Comparison of ENCODE assay signal across 18 cellular contexts in genomic region chr10:8254350-8254749, GRCh38.
DNase-seq lines count a peak whose midpoint lies in the region; ATAC-seq and TF ChIP-seq lines count a peak whose summit lies in the region.
"Had no signal": no experiment of that assay in that cellular context is flagged by ENCODE, and none has a peak within 500 bp of the region (broad histone marks: within the 10 kb centered on the region; RNA-seq: fewer than 3 reads in every experiment).

No MANE protein-coding gene starts in this region.

- POLR2A ChIA-PET in activated CD8-positive, alpha-beta T cell treated with anti-CD3 and anti-CD28 coated beads for 36 hours (lab: Charles Lee), result no interaction called here
- POLR2A ChIA-PET in activated CD8-positive, alpha-beta T cell treated with anti-CD3 and anti-CD28 coated beads, Interleukin-2, amount 10 ng/mL, durations not matched to agents 7 days and 5 days (lab: Charles Lee), result no interaction called here

- no peaks in the 10 kb centered on the region for H3K4me1 ChIP-seq in H9 (ENCODE audit: insufficient read depth, low read length)

- H3T11ph ChIP-seq in H9 (ENCODE audit: low read length), result no peak overlapping the region

- no CpG with 5 or more reads among the region's 1 CpG for WGBS in H9 (ENCODE audit: extremely low coverage, insufficient read length, low lambda C conversion rate)

- no peaks in the 10 kb centered on the region for H3K27me3 ChIP-seq in H9 (ENCODE audit: insufficient read depth, low read length)

- H3K36me3 Mint-ChIP-seq in activated CD8-positive, alpha-beta T cell treated with anti-CD3 and anti-CD28 coated beads for 36 hours (ENCODE audit: low read depth), result no peaks in the 10 kb centered on the region
- H3K36me3 Mint-ChIP-seq in activated CD8-positive, alpha-beta T cell treated with anti-CD3 and anti-CD28 coated beads, Interleukin-2, amount 10 ng/mL, durations not matched to agents 7 days and 5 days (ENCODE audit: low read depth), result peaks cover 6% of the 10 kb centered on the region
- H3K36me3 Mint-ChIP-seq in activated naive CD4-positive, alpha-beta T cell treated with anti-CD3 and anti-CD28 coated beads, Interleukin-2, amount 50 U/mL, for 72 hours, result peaks cover 6 to 19% of the 10 kb centered on the region in 2 donors
- no peaks in the 10 kb centered on the region for H3K36me3 Mint-ChIP-seq in H9 (ENCODE audit: insufficient read depth in 1 of 3, low read depth in 3 of 3)

- no peaks in the 10 kb centered on the region for H3K79me2 ChIP-seq in H9 (ENCODE audit: insufficient read depth, low read length)

- peak overlapping the region; percentile 27 for H3K4me3 Mint-ChIP-seq in activated CD8-positive, alpha-beta T cell treated with anti-CD3 and anti-CD28 coated beads for 36 hours
- no peak overlapping the region for H3K4me3 Mint-ChIP-seq in activated CD8-positive, alpha-beta T cell treated with anti-CD3 and anti-CD28 coated beads, Interleukin-2, amount 10 ng/mL, durations not matched to agents 7 days and 5 days
- no peak overlapping the region for H3K4me3 Mint-ChIP-seq in H9

- peak overlapping the region; percentile 55 for H3K27ac Mint-ChIP-seq in activated CD8-positive, alpha-beta T cell treated with anti-CD3 and anti-CD28 coated beads for 36 hours
- no peak overlapping the region for H3K27ac Mint-ChIP-seq in activated CD8-positive, alpha-beta T cell treated with anti-CD3 and anti-CD28 coated beads, Interleukin-2, amount 10 ng/mL, durations not matched to agents 7 days and 5 days
- peak overlapping the region; percentile 94 to 99 for H3K27ac Mint-ChIP-seq in activated naive CD4-positive, alpha-beta T cell treated with anti-CD3 and anti-CD28 coated beads, Interleukin-2, amount 50 U/mL, for 72 hours
- H3K27ac Mint-ChIP-seq in H9, result no peak overlapping the region

- no peaks in the 10 kb centered on the region for H3K79me1 ChIP-seq in H9 (ENCODE audit: insufficient read depth, low read depth, low read length, poor library complexity, severe bottlenecking)

- intact Hi-C loops in activated CD8-positive, alpha-beta T cell treated with anti-CD3 and anti-CD28 coated beads for 36 hours (cut with micrococcal nuclease), result no loop called here

- H2AK5ac ChIP-seq in H9 (ENCODE audit: insufficient read length, low read length), result no peak overlapping the region

- H2BK12ac ChIP-seq in H9 (ENCODE audit: insufficient read length, low read depth, low read length), result no peak overlapping the region

- no peak for TF ChIP-seq CTCF in activated CD8-positive, alpha-beta T cell treated with anti-CD3 and anti-CD28 coated beads for 36 hours (IDR thresholded peaks at IDR 0.05)
- TF ChIP-seq CTCF in H9 (conservative IDR thresholded peaks at IDR 0.05), result no peak

- no peak overlapping the region for H3K23ac ChIP-seq in H9 (ENCODE audit: insufficient read length, low read depth, low read length)

- no peak overlapping the region for H4K91ac ChIP-seq in H9 (ENCODE audit: insufficient read length, low read depth, low read length)

- H4K5ac ChIP-seq in H9 (ENCODE audit: insufficient read length, low read depth, low read length), result no peak overlapping the region

- peaks cover 21% of the 10 kb centered on the region for H3K4me1 Mint-ChIP-seq in activated CD8-positive, alpha-beta T cell treated with anti-CD3 and anti-CD28 coated beads for 36 hours (ENCODE audit: low read depth)
- H3K4me1 Mint-ChIP-seq in activated CD8-positive, alpha-beta T cell treated with anti-CD3 and anti-CD28 coated beads, Interleukin-2, amount 10 ng/mL, durations not matched to agents 7 days and 5 days (ENCODE audit: low read depth), result peaks cover 12% of the 10 kb centered on the region
- H3K4me1 Mint-ChIP-seq in H9, result peaks cover 7 to 12% of the 10 kb centered on the region in 2 experiments

- CTCF ChIA-PET in activated CD8-positive, alpha-beta T cell treated with anti-CD3 and anti-CD28 coated beads for 36 hours (lab: Charles Lee), result no interaction called here
- CTCF ChIA-PET in activated CD8-positive, alpha-beta T cell treated with anti-CD3 and anti-CD28 coated beads, Interleukin-2, amount 10 ng/mL, durations not matched to agents 7 days and 5 days (lab: Charles Lee), result no interaction called here

- no peak overlapping the region for H3K27ac ChIP-seq in H9 (ENCODE audit: insufficient read length, low read depth, low read length)
- H3K27ac ChIP-seq: PC-9 had no signal

- no peak overlapping the region for H2BK20ac ChIP-seq in H9 (ENCODE audit: low read depth, low read length, poor library complexity, severe bottlenecking)

- no peaks in the 10 kb centered on the region for H4K20me1 ChIP-seq in H9 (ENCODE audit: control insufficient read depth, insufficient read depth, insufficient read length)

- no peak overlapping the region for H3K4ac ChIP-seq in H9 (ENCODE audit: low read depth, low read length)

- peak; percentile 48 for DNase-seq in activated CD8-positive, alpha-beta T cell treated with anti-CD3 and anti-CD28 coated beads for 36 hours
- no peak for DNase-seq in activated CD8-positive, alpha-beta T cell treated with anti-CD3 and anti-CD28 coated beads, Interleukin-2, amount 10 ng/mL, durations not matched to agents 7 days and 5 days
- peak; percentile 26 to 40 for DNase-seq in stimulated activated CD4-positive, alpha-beta T cell treated with anti-CD3 and anti-CD28 coated beads, Interleukin-2, amount 100 ng/mL, for 24 hours
- no peak for DNase-seq in stimulated activated CD4-positive, alpha-beta T cell treated with anti-CD3 and anti-CD28 coated beads, Interleukin-4, amount 100 ng/mL, for 4 hours
- peak in 1 of 2 donors; percentile 23 for DNase-seq in activated naive CD4-positive, alpha-beta T cell treated with anti-CD3 and anti-CD28 coated beads, Interleukin-2, amount 50 U/mL, for 72 hours (ENCODE audit: low spot score in 2 of 2)
- no peak for DNase-seq in H9
- DNase-seq: C1 segment of cervical spinal cord, DND-41, H7, IMR-90, Kasumi-1, MM.1S, NCI-H1092 treated with DMSO at 0.1 percent for 48 hours, NCI-H2081 treated with DMSO at 0.1 percent for 48 hours, NCI-H510A, NCI-H774, PC-9 had no signal

- H2BK120ac ChIP-seq in H9 (ENCODE audit: low read depth, low read length, poor library complexity, severe bottlenecking), result no peak overlapping the region

- no peak overlapping the region for H4K8ac ChIP-seq in H9 (replicated peaks; ENCODE audit: insufficient read length, low read depth, low read length)

- no peak overlapping the region for H2BK5ac ChIP-seq in H9 (ENCODE audit: insufficient read length, low read length)

- no peaks in the 10 kb centered on the region for H3K23me2 ChIP-seq in H9 (ENCODE audit: insufficient read length, low read depth, low read length, poor library complexity, severe bottlenecking)

- H3K14ac ChIP-seq in H9 (ENCODE audit: insufficient read depth, low read length), result no peak overlapping the region

- no peak overlapping the region for H2AFZ ChIP-seq in H9 (ENCODE audit: low read length)
- H2AFZ ChIP-seq: PC-9 had no signal

- no peak overlapping the region for H3K18ac ChIP-seq in H9 (ENCODE audit: insufficient read length, low read depth, low read length)

- no peak overlapping the region for H2BK15ac ChIP-seq in H9 (ENCODE audit: low read depth, low read length)

- no peak overlapping the region for H3K56ac ChIP-seq in H9 (ENCODE audit: insufficient read length, low read depth, low read length)

- peaks cover 3% of the 10 kb centered on the region for H3K9me3 Mint-ChIP-seq in activated CD8-positive, alpha-beta T cell treated with anti-CD3 and anti-CD28 coated beads for 36 hours
- peaks cover 7% of the 10 kb centered on the region for H3K9me3 Mint-ChIP-seq in activated CD8-positive, alpha-beta T cell treated with anti-CD3 and anti-CD28 coated beads, Interleukin-2, amount 10 ng/mL, durations not matched to agents 7 days and 5 days (ENCODE audit: insufficient read depth)
- peaks cover 5 to 8% of the 10 kb centered on the region in 2 donors for H3K9me3 Mint-ChIP-seq in activated naive CD4-positive, alpha-beta T cell treated with anti-CD3 and anti-CD28 coated beads, Interleukin-2, amount 50 U/mL, for 72 hours
- H3K9me3 Mint-ChIP-seq in H9, result no peaks in the 10 kb centered on the region

- no peaks in the 10 kb centered on the region for H3K27me3 Mint-ChIP-seq in activated CD8-positive, alpha-beta T cell treated with anti-CD3 and anti-CD28 coated beads for 36 hours
- H3K27me3 Mint-ChIP-seq in activated CD8-positive, alpha-beta T cell treated with anti-CD3 and anti-CD28 coated beads, Interleukin-2, amount 10 ng/mL, durations not matched to agents 7 days and 5 days (ENCODE audit: low read depth), result no peaks in the 10 kb centered on the region
- peaks cover 2% of the 10 kb centered on the region for H3K27me3 Mint-ChIP-seq in H9 (ENCODE audit: low read depth)

- H3K9ac ChIP-seq in H9 (ENCODE audit: extremely low read depth, insufficient read length, low read length), result no peak overlapping the region

- ATAC-seq in activated CD8-positive, alpha-beta T cell treated with anti-CD3 and anti-CD28 coated beads for 36 hours, result peak; percentile 93
- no peak for ATAC-seq in activated CD8-positive, alpha-beta T cell treated with anti-CD3 and anti-CD28 coated beads, Interleukin-2, amount 10 ng/mL, durations not matched to agents 7 days and 5 days
- peak; percentile 96 for ATAC-seq in activated naive CD4-positive, alpha-beta T cell treated with anti-CD3 and anti-CD28 coated beads, Interleukin-2, amount 50 U/mL, for 72 hours
- ATAC-seq in HG03342 (IDR thresholded peaks at IDR 0.05; ENCODE audit: unreplicated experiment), result no peak

- H3K4me2 ChIP-seq in H9 (ENCODE audit: insufficient read depth, insufficient read length, low read length), result no peak overlapping the region
- H3K4me2 ChIP-seq: PC-9 had no signal

- no peaks in the 10 kb centered on the region for H3K9me3 ChIP-seq in H9 (ENCODE audit: control insufficient read depth, low read depth, low read length)

Comparison
In these comparisons a context has a peak if more than half of its experiments do, and no peak if none do; other contexts are left out.
1. ATAC-seq: peak in activated CD8-positive, alpha-beta T cell treated with anti-CD3 and anti-CD28 coated beads for 36 hours (single experiment) and activated naive CD4-positive, alpha-beta T cell treated with anti-CD3 and anti-CD28 coated beads, Interleukin-2, amount 50 U/mL, for 72 hours (2 of 2); none in activated CD8-positive, alpha-beta T cell treated with anti-CD3 and anti-CD28 coated beads, Interleukin-2, amount 10 ng/mL, durations not matched to agents 7 days and 5 days (single experiment) and HG03342 (single experiment).
2. DNase-seq: peak in activated CD8-positive, alpha-beta T cell treated with anti-CD3 and anti-CD28 coated beads for 36 hours (single experiment) and stimulated activated CD4-positive, alpha-beta T cell treated with anti-CD3 and anti-CD28 coated beads, Interleukin-2, amount 100 ng/mL, for 24 hours (2 of 2); none in activated CD8-positive, alpha-beta T cell treated with anti-CD3 and anti-CD28 coated beads, Interleukin-2, amount 10 ng/mL, durations not matched to agents 7 days and 5 days (single experiment), stimulated activated CD4-positive, alpha-beta T cell treated with anti-CD3 and anti-CD28 coated beads, Interleukin-4, amount 100 ng/mL, for 4 hours (0 of 2) and H9 (single experiment).
3. H3K27ac Mint-ChIP-seq: peak in activated CD8-positive, alpha-beta T cell treated with anti-CD3 and anti-CD28 coated beads for 36 hours (single experiment) and activated naive CD4-positive, alpha-beta T cell treated with anti-CD3 and anti-CD28 coated beads, Interleukin-2, amount 50 U/mL, for 72 hours (2 of 2); none in activated CD8-positive, alpha-beta T cell treated with anti-CD3 and anti-CD28 coated beads, Interleukin-2, amount 10 ng/mL, durations not matched to agents 7 days and 5 days (single experiment) and H9 (0 of 3).